ENCODE assay signal across 15 cellular contexts in the genomic region with DNA sequence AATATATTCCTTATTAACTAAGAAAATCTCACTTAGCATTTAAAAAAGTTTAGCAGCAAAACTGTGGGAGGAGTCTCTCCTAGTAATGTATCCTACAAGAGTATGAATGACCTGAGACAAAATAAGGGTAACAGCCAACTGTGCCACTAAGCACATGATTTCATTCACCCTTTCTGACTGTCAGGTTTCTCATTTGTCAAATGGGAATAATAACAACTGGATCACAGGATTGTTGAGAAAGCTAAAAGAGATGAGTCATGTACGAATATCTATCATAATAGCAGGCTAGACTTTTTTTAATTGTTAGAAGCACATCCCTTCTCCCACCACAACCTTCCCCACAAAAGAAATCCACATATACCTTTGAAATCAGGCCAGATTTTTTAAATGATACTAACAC. TPM values are rescaled to one million over a fixed set of nuclear protein-coding genes. Genes with fewer than 3 reads are reported as not detected.
A peak's percentile ranks its signal among the peaks of the same experiment; 100 is the strongest.
DNase-seq lines count a peak whose midpoint lies in the region; ATAC-seq and TF ChIP-seq lines count a peak whose summit lies in the region.
"Had no signal": no experiment of that assay in that cellular context is flagged by ENCODE, and none has a peak within 500 bp of the region (broad histone marks: within the 10 kb centered on the region; RNA-seq: fewer than 3 reads in every experiment).

No MANE protein-coding gene starts in this region.

- CTCF ChIA-PET in PC-3 (lab: Charles Lee): no interaction called here
- CTCF ChIA-PET in activated naive CD4-positive, alpha-beta T cell treated with anti-CD3 and anti-CD28 coated beads, Interleukin-2, amount 10 ng/mL, durations not matched to agents 7 days and 5 days (lab: Charles Lee): no interaction called here

- ATAC-seq in PC-3 (peak; percentile 21; the same call in 1 of the 2 replicates), omental fat pad (ENCODE audit: low FRiP score) (peak; percentile 87)
- ATAC-seq: activated T-helper 17 cell treated with anti-CD3 and anti-CD28 coated beads, Interleukin-2, amount 50 U/mL, for 72 hours; Right ventricle myocardium inferior had no signal

- peaks cover 11% of the 10 kb centered on the region for H3K36me3 ChIP-seq in PC-3 (ENCODE audit: low read depth, low read length)

- no peaks in the 10 kb centered on the region for H3K9me3 Mint-ChIP-seq in activated naive CD4-positive, alpha-beta T cell treated with anti-CD3 and anti-CD28 coated beads, Interleukin-2, amount 10 ng/mL, durations not matched to agents 7 days and 5 days
- H3K9me3 Mint-ChIP-seq: activated CD4-positive, alpha-beta memory T cell treated with anti-CD3 and anti-CD28 coated beads for 36 hours; activated T-helper 17 cell treated with anti-CD3 and anti-CD28 coated beads, Interleukin-2, amount 50 U/mL, for 72 hours had no signal

- H3K4me3 Mint-ChIP-seq in activated naive CD4-positive, alpha-beta T cell treated with anti-CD3 and anti-CD28 coated beads, Interleukin-2, amount 10 ng/mL, durations not matched to agents 7 days and 5 days: no peak overlapping the region
- H3K4me3 Mint-ChIP-seq: activated CD4-positive, alpha-beta memory T cell treated with anti-CD3 and anti-CD28 coated beads for 36 hours; activated T-helper 17 cell treated with anti-CD3 and anti-CD28 coated beads, Interleukin-2, amount 50 U/mL, for 72 hours had no signal

- H3K4me1 ChIP-seq in PC-3 (ENCODE audit: insufficient read depth, low read length): peaks cover 14% of the 10 kb centered on the region; the same call in 1 of the 2 replicates
- H3K4me1 ChIP-seq: BLaER1 treated with 17β-estradiol and CSF1 and Interleukin-3, amounts not matched to agents 10 nM and 100 nM had no signal

- no peaks in the 10 kb centered on the region for H3K9me3 ChIP-seq in PC-3 (ENCODE audit: low read length)
- H3K9me3 ChIP-seq: BLaER1 treated with 17β-estradiol and CSF1 and Interleukin-3, amounts not matched to agents 10 nM and 100 nM had no signal

- H3K9ac ChIP-seq in PC-3 (ENCODE audit: low read length): no peak overlapping the region
- H3K9ac ChIP-seq: BLaER1 treated with 17β-estradiol and CSF1 and Interleukin-3, amounts not matched to agents 10 nM and 100 nM had no signal

- H3K27me3 Mint-ChIP-seq in activated naive CD4-positive, alpha-beta T cell treated with anti-CD3 and anti-CD28 coated beads, Interleukin-2, amount 10 ng/mL, durations not matched to agents 7 days and 5 days: no peaks in the 10 kb centered on the region
- H3K27me3 Mint-ChIP-seq: activated CD4-positive, alpha-beta memory T cell treated with anti-CD3 and anti-CD28 coated beads for 36 hours; activated T-helper 17 cell treated with anti-CD3 and anti-CD28 coated beads, Interleukin-2, amount 50 U/mL, for 72 hours had no signal

- H2AFZ ChIP-seq in PC-3 (ENCODE audit: low read length): no peak overlapping the region

- H3K27ac Mint-ChIP-seq in activated naive CD4-positive, alpha-beta T cell treated with anti-CD3 and anti-CD28 coated beads, Interleukin-2, amount 10 ng/mL, durations not matched to agents 7 days and 5 days: no peak overlapping the region
- H3K27ac Mint-ChIP-seq: activated CD4-positive, alpha-beta memory T cell treated with anti-CD3 and anti-CD28 coated beads for 36 hours; activated T-helper 17 cell treated with anti-CD3 and anti-CD28 coated beads, Interleukin-2, amount 50 U/mL, for 72 hours had no signal

- H3K36me3 Mint-ChIP-seq in activated naive CD4-positive, alpha-beta T cell treated with anti-CD3 and anti-CD28 coated beads, Interleukin-2, amount 10 ng/mL, durations not matched to agents 7 days and 5 days: peaks cover 5% of the 10 kb centered on the region

- intact Hi-C loops in PC-3 (cut with micrococcal nuclease): no loop called here

- no peak overlapping the region for H3K4me3 ChIP-seq in PC-3 (ENCODE audit: low read length)
- H3K4me3 ChIP-seq: BLaER1 treated with 17β-estradiol and CSF1 and Interleukin-3, amounts not matched to agents 10 nM and 100 nM had no signal

- H3K9me2 ChIP-seq in PC-3 (replicated peaks; ENCODE audit: low read length): no peaks in the 10 kb centered on the region

- POLR2A ChIA-PET in PC-3 (lab: Charles Lee; ENCODE audit: unreplicated experiment): no interaction called here

- H3K27ac ChIP-seq in PC-3 (ENCODE audit: low read length) (no peak overlapping the region), epithelial cell of prostate (no peak overlapping the region)
- H3K27ac ChIP-seq: BLaER1 treated with 17β-estradiol and CSF1 and Interleukin-3, amounts not matched to agents 10 nM and 100 nM had no signal

- no peaks in the 10 kb centered on the region for H3K79me2 ChIP-seq in PC-3 (ENCODE audit: low read length)

- no peaks in the 10 kb centered on the region for H3F3A ChIP-seq in PC-3 (ENCODE audit: low read length, unreplicated experiment)

- H3K4me1 Mint-ChIP-seq in activated naive CD4-positive, alpha-beta T cell treated with anti-CD3 and anti-CD28 coated beads, Interleukin-2, amount 10 ng/mL, durations not matched to agents 7 days and 5 days: peaks cover 5% of the 10 kb centered on the region
- H3K4me1 Mint-ChIP-seq: activated T-helper 17 cell treated with anti-CD3 and anti-CD28 coated beads, Interleukin-2, amount 50 U/mL, for 72 hours had no signal

- BruUV-seq in PC-3 (replicated peaks; lab: Mats Ljungman, UMichigan): no TSS peak

- H3K27me3 ChIP-seq in PC-3 (ENCODE audit: low read length): no peaks in the 10 kb centered on the region
- H3K27me3 ChIP-seq: BLaER1 treated with 17β-estradiol and CSF1 and Interleukin-3, amounts not matched to agents 10 nM and 100 nM had no signal

- TF ChIP-seq CTCF in PC-3 (conservative IDR thresholded peaks at IDR 0.05; ENCODE audit: low read depth, low read length) (no peak), omental fat pad (IDR thresholded peaks at IDR 0.05) (no peak)

- no peaks in the 10 kb centered on the region for H4K20me1 ChIP-seq in PC-3 (ENCODE audit: low read length)
- H4K20me1 ChIP-seq: BLaER1 treated with 17β-estradiol and CSF1 and Interleukin-3, amounts not matched to agents 10 nM and 100 nM had no signal

- DNase-seq in Daoy (ENCODE audit: low read depth) (peak; percentile 36), PC-3 (peak; percentile 16), epithelial cell of prostate (ENCODE audit: low read depth, low spot score) (peak; percentile 34), omental fat pad (ENCODE audit: low spot score) (no peak), NCI-H1092 (lab: John Stamatoyannopoulos, UW) (no peak), inferior parietal cortex (ENCODE audit: extremely low spot score) (no peak)
- no peak for DNase-seq in activated naive CD4-positive, alpha-beta T cell treated with anti-CD3 and anti-CD28 coated beads, Interleukin-2, amount 50 U/mL, for 16 hours
- DNase-seq in activated naive CD4-positive, alpha-beta T cell treated with anti-CD3 and anti-CD28 coated beads, Interleukin-2, amount 10 ng/mL, durations not matched to agents 7 days and 5 days: no peak
- DNase-seq: activated CD4-positive, alpha-beta memory T cell treated with anti-CD3 and anti-CD28 coated beads for 36 hours; NCI-H510A treated with DMSO at 0.1 percent for 48 hours; posterior cingulate gyrus; stimulated activated CD4-positive, alpha-beta T cell treated with anti-CD3 and anti-CD28 coated beads, Interleukin-1b, Interleukin-23, amount 100 ng/mL, for 48 hours had no signal

- no peak overlapping the region for H3K4me2 ChIP-seq in PC-3 (ENCODE audit: low read length)
- H3K4me2 ChIP-seq: BLaER1 treated with 17β-estradiol and CSF1 and Interleukin-3, amounts not matched to agents 10 nM and 100 nM had no signal

RNA-seq across cellular contexts. Expression of a gene that starts 39.5 kb away (rescaled TPM):
- total RNA-seq in Daoy (2014; rRNA removed; shearing (Covaris generic)): 18.0 and 28.5 TPM in 2 replicates
- 31.7 and 32.2 TPM in 2 replicates for total RNA-seq in PC-3 (2014; rRNA removed)
- 10 to 100 TPM; 17.9 to 30.4 (median 23.5) TPM for total RNA-seq in omental fat pad

Comparison
In these comparisons a context has a peak if more than half of its experiments do, and no peak if none do; other contexts are left out.
1. DNase-seq: peak in Daoy (single experiment), PC-3 (single experiment) and epithelial cell of prostate (single experiment); none in omental fat pad (single experiment), NCI-H1092 (single experiment), activated naive CD4-positive, alpha-beta T cell treated with anti-CD3 and anti-CD28 coated beads, Interleukin-2, amount 50 U/mL, for 16 hours (single experiment), activated naive CD4-positive, alpha-beta T cell treated with anti-CD3 and anti-CD28 coated beads, Interleukin-2, amount 10 ng/mL, durations not matched to agents 7 days and 5 days (single experiment) and inferior parietal cortex (single experiment).